In the genomic region with DNA sequence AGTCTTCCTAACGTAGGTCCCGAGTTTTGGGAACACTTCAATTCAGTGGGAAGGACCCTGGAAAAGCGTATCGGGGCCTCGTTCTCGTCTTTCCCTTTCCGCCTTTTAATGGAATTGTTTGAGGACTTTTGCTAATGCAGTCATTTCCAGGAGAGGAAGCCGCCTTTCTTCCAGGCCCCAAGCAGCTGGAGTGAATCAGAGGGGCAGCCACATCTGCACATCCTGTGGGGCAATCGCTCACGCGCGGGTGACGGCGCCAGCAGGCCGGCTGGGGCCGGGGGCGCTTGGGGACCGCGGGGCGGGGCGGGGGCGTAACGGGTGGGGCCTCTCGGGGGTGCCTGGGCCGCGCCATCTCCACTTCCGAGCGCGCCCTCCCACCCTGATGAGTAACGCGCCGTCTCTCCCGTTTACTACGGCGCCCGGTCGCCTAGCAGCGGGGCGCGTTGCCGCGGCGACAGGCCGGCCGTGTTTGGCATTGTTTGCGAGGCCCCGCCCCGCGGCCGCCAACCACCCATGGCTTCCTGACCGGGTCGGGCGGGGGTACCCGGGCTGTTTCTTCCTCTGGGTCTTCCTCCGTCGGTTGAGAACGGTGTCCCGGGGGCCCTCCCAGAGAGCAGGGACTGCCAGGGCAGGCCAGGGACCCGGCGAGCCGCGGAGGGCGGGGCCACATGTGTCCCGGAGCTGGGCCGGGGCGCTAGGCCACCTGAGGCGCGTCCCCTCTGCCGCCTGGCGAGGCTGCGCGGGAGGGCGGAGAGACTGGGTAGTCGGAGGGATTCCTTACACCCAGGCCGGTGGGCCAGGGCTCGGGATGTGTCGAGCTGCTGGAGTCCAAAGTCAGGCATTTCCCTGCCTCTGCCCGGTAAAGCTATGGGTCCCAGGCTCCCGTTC, we compare ENCODE assay signal across 1 cellular context.
TF ChIP-seq lines count a peak whose summit lies in the region.

No MANE protein-coding gene starts in this region.

TF ChIP-seq in HEK293, 187 proteins besides CTCF, POLR2A, EP300 and RAD21 (continued from another document and continues in another):
- TF ChIP-seq ZNF48 (tag by site-specific recombination; IDR thresholded peaks at IDR 0.05) (no peak), ZNF558 (tag by site-specific recombination; IDR thresholded peaks at IDR 0.05) (no peak), ZNF658 (tag by site-specific recombination; IDR thresholded peaks at IDR 0.05) (no peak), ZNF354C (tag by site-specific recombination; IDR thresholded peaks at IDR 0.05; ENCODE audit: borderline replicate concordance, low read depth) (no peak), ZNF302 (tag by site-specific recombination; IDR thresholded peaks at IDR 0.05; ENCODE audit: low read depth) (no peak), KLF9 (tag by site-specific recombination; IDR thresholded peaks at IDR 0.05; ENCODE audit: low read depth) (peak; percentile 49), ZNF26 (tag by site-specific recombination; IDR thresholded peaks at IDR 0.05) (no peak), ZFP69B (tag by site-specific recombination; IDR thresholded peaks at IDR 0.05) (no peak), ZNF791 (tag by site-specific recombination; IDR thresholded peaks at IDR 0.05) (no peak), ZNF140 (tag by site-specific recombination; IDR thresholded peaks at IDR 0.05) (no peak), ZNF645 (tag by site-specific recombination; IDR thresholded peaks at IDR 0.05) (no peak), ZNF121 (tag by site-specific recombination; IDR thresholded peaks at IDR 0.05) (no peak), KLF1 (tag by site-specific recombination; IDR thresholded peaks at IDR 0.05) (peak; percentile 83), ZSCAN30 (tag by site-specific recombination; IDR thresholded peaks at IDR 0.05) (peak; percentile 64; the same call in 1 of the 2 replicates), ZNF16 (tag by site-specific recombination; IDR thresholded peaks at IDR 0.05; ENCODE audit: low read depth) (no peak), ZNF19 (tag by site-specific recombination; IDR thresholded peaks at IDR 0.05; ENCODE audit: low read depth) (no peak), ZNF138 (tag by site-specific recombination; IDR thresholded peaks at IDR 0.05; ENCODE audit: borderline replicate concordance) (no peak), ZBTB7A (tag by site-specific recombination; IDR thresholded peaks at IDR 0.05; ENCODE audit: low read depth) (no peak), WT1 (tag by site-specific recombination; IDR thresholded peaks at IDR 0.05) (no peak), ZNF239 (tag by site-specific recombination; IDR thresholded peaks at IDR 0.05) (no peak), ZBTB20 (tag by site-specific recombination; IDR thresholded peaks at IDR 0.05) (peak; percentile 92), ZNF529 (tag by site-specific recombination; IDR thresholded peaks at IDR 0.05; ENCODE audit: insufficient replicate concordance) (no peak), ZNF510 (tag by site-specific recombination; IDR thresholded peaks at IDR 0.05; ENCODE audit: insufficient replicate concordance) (no peak), ZFP41 (tag by site-specific recombination; IDR thresholded peaks at IDR 0.05; ENCODE audit: borderline replicate concordance) (no peak), ZNF776 (tag by site-specific recombination; IDR thresholded peaks at IDR 0.05; ENCODE audit: borderline replicate concordance) (no peak), ZSCAN5A (tag by site-specific recombination; IDR thresholded peaks at IDR 0.05) (0 out of 2 replicates have a peak, but pooled peaks have one; percentile 35), ZBTB10 (tag by site-specific recombination; IDR thresholded peaks at IDR 0.05) (no peak), GLIS1 (tag by site-specific recombination; IDR thresholded peaks at IDR 0.05) (peak; percentile 95), PRDM4 (tag by site-specific recombination; IDR thresholded peaks at IDR 0.05) (no peak; the same call in 1 of the 2 replicates), FEZF1 (tag by site-specific recombination; IDR thresholded peaks at IDR 0.05) (no peak), ZNF514 (tag by site-specific recombination; IDR thresholded peaks at IDR 0.05) (no peak), KLF8 (tag by site-specific recombination; IDR thresholded peaks at IDR 0.05) (peak; percentile 67)
- TF ChIP-seq, protein P1, sequence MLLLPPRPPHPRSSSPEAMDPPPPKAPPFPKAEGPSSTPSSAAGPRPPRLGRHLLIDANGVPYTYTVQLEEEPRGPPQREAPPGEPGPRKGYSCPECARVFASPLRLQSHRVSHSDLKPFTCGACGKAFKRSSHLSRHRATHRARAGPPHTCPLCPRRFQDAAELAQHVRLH (tag by site-specific recombination; IDR thresholded peaks at IDR 0.05) = no peak
- TF ChIP-seq, protein P2, sequence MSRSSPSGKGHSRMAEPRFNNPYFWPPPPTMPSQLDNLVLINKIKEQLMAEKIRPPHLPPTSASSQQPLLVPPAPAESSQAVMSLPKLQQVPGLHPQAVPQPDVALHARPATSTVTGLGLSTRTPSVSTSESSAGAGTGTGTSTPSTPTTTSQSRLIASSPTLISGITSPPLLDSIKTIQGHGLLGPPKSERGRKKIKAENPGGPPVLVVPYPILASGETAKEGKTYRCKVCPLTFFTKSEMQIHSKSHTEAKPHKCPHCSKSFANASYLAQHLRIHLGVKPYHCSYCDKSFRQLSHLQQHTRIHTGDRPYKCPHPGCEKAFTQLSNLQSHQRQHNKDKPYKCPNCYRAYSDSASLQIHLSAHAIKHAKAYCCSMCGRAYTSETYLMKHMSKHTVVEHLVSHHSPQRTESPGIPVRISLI (tag by site-specific recombination; IDR thresholded peaks at IDR 0.05) = no peak
- TF ChIP-seq, protein P3, sequence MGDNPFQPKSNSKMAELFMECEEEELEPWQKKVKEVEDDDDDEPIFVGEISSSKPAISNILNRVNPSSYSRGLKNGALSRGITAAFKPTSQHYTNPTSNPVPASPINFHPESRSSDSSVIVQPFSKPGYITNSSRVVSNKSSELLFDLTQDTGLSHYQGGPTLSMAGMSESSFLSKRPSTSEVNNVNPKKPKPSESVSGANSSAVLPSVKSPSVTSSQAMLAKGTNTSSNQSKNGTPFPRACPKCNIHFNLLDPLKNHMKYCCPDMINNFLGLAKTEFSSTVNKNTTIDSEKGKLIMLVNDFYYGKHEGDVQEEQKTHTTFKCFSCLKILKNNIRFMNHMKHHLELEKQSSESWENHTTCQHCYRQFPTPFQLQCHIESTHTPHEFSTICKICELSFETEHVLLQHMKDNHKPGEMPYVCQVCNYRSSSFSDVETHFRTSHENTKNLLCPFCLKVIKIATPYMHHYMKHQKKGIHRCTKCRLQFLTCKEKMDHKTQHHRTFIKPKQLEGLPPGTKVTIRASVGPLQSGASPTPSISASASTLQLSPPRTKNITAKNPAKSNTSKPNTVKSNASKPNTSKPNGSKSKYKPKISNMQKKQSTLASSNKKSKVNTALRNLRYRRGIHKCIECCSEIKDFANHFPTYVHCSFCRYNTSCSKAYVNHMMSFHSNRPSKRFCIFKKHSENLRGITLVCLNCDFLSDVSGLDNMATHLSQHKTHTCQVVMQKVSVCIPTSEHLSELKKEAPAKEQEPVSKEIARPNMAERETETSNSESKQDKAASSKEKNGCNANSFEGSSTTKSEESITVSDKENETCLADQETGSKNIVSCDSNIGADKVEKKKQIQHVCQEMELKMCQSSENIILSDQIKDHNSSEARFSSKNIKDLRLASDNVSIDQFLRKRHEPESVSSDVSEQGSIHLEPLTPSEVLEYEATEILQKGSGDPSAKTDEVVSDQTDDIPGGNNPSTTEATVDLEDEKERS (tag by site-specific recombination; IDR thresholded peaks at IDR 0.05) = no peak
- TF ChIP-seq, protein P4, sequence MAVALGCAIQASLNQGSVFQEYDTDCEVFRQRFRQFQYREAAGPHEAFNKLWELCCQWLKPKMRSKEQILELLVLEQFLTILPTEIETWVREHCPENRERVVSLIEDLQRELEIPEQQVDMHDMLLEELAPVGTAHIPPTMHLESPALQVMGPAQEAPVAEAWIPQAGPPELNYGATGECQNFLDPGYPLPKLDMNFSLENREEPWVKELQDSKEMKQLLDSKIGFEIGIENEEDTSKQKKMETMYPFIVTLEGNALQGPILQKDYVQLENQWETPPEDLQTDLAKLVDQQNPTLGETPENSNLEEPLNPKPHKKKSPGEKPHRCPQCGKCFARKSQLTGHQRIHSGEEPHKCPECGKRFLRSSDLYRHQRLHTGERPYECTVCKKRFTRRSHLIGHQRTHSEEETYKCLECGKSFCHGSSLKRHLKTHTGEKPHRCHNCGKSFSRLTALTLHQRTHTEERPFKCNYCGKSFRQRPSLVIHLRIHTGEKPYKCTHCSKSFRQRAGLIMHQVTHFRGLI (tag by site-specific recombination; IDR thresholded peaks at IDR 0.05) = peak; percentile 61; the same call in 1 of the 2 replicates
- TF ChIP-seq, protein P5, sequence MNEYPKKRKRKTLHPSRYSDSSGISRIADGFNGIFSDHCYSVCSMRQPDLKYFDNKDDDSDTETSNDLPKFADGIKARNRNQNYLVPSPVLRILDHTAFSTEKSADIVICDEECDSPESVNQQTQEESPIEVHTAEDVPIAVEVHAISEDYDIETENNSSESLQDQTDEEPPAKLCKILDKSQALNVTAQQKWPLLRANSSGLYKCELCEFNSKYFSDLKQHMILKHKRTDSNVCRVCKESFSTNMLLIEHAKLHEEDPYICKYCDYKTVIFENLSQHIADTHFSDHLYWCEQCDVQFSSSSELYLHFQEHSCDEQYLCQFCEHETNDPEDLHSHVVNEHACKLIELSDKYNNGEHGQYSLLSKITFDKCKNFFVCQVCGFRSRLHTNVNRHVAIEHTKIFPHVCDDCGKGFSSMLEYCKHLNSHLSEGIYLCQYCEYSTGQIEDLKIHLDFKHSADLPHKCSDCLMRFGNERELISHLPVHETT (tag by site-specific recombination; IDR thresholded peaks at IDR 0.05) = no peak
- TF ChIP-seq, protein P6, sequence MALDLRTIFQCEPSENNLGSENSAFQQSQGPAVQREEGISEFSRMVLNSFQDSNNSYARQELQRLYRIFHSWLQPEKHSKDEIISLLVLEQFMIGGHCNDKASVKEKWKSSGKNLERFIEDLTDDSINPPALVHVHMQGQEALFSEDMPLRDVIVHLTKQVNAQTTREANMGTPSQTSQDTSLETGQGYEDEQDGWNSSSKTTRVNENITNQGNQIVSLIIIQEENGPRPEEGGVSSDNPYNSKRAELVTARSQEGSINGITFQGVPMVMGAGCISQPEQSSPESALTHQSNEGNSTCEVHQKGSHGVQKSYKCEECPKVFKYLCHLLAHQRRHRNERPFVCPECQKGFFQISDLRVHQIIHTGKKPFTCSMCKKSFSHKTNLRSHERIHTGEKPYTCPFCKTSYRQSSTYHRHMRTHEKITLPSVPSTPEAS (tag by site-specific recombination; IDR thresholded peaks at IDR 0.05) = no peak
